Comparison of ENCODE assay signal across 1 cellular context in the genomic region with DNA sequence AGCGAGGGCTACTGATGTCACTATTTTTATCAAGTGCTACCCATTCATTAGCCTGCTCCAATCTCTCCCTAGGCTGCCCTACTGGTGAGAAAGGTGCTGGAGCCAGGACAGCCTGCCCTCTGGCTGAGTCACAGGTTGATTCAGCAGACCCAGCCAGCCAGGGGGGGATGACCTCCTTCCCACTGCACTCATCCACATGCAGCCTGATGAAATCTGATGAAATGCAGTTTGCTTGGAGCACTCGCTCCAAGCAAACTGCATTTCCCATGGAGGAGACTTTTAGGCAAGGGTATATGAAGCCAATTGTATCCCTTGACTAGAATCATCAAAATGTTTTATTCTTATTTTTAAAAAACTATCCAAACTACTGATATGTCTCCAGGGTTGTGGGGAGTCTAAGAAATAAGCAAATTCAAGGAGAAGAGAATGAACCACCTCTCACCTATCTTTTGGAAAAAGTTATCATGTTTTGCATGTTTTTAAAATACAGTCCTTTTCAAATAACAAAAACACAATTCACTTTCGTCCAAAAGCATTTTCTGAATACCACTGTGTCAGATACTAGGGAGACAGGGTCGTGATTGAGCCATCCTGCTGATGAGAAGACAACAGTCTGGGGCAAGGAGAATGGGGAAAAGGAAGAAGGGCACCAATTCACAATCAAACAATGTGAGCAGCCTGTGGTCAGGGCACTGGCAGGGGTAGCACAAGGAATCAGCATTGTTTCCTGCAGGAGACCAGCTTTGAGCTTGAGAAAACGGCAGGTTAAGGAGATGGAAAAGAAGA.
TF ChIP-seq lines count a peak whose summit lies in the region.

No MANE protein-coding gene starts in this region.

TF ChIP-seq in HEK293, 187 proteins besides CTCF, POLR2A, EP300 and RAD21 (continued from another document and continues in another):
- TF ChIP-seq ZNF2 (tag by site-specific recombination; IDR thresholded peaks at IDR 0.05) (no peak), ZFHX2 (tag by site-specific recombination; conservative IDR thresholded peaks at IDR 0.05) (no peak), SP7 (tag by site-specific recombination; IDR thresholded peaks at IDR 0.05) (peak; percentile 54; the same call in 1 of the 2 replicates), SCRT2 (tag by site-specific recombination; IDR thresholded peaks at IDR 0.05) (peak; percentile 82), ZNF423 (tag by site-specific recombination; IDR thresholded peaks at IDR 0.05) (no peak), ZNF544 (tag by site-specific recombination; IDR thresholded peaks at IDR 0.05) (no peak), ZNF701 (tag by site-specific recombination; IDR thresholded peaks at IDR 0.05) (no peak), ZNF248 (tag by site-specific recombination; IDR thresholded peaks at IDR 0.05) (no peak), EGR2 (tag by site-specific recombination; IDR thresholded peaks at IDR 0.05; ENCODE audit: low read depth) (no peak), ZNF530 (tag by site-specific recombination; IDR thresholded peaks at IDR 0.05; ENCODE audit: low read depth) (no peak), ZNF660 (tag by site-specific recombination; IDR thresholded peaks at IDR 0.05) (peak; percentile 71), ZNF830 (tag by site-specific recombination; IDR thresholded peaks at IDR 0.05; ENCODE audit: low read depth) (no peak), TCF7L2 (IDR thresholded peaks at IDR 0.05; ENCODE audit: borderline replicate concordance, low read depth, low read length) (no peak), ZNF354C (tag by site-specific recombination; IDR thresholded peaks at IDR 0.05; ENCODE audit: borderline replicate concordance, low read depth) (no peak), ZEB2 (tag by site-specific recombination; IDR thresholded peaks at IDR 0.05) (0 out of 2 replicates have a peak, but pooled peaks have one; percentile 55), RBAK (tag by site-specific recombination; IDR thresholded peaks at IDR 0.05) (no peak), ZBTB20 (tag by site-specific recombination; IDR thresholded peaks at IDR 0.05) (no peak), ZNF433 (tag by site-specific recombination; IDR thresholded peaks at IDR 0.05; ENCODE audit: low read depth) (no peak), KLF9 (tag by site-specific recombination; IDR thresholded peaks at IDR 0.05; ENCODE audit: low read depth) (no peak), KLF7 (tag by site-specific recombination; IDR thresholded peaks at IDR 0.05; ENCODE audit: borderline replicate concordance) (no peak), ZNF792 (tag by site-specific recombination; IDR thresholded peaks at IDR 0.05) (no peak), ZNF10 (tag by site-specific recombination; IDR thresholded peaks at IDR 0.05) (no peak), ZNF404 (tag by site-specific recombination; IDR thresholded peaks at IDR 0.05) (no peak), MEIS1 (CRISPR knock-in tag; IDR thresholded peaks at IDR 0.05; ENCODE audit: borderline replicate concordance) (no peak), ZNF670 (tag by site-specific recombination; IDR thresholded peaks at IDR 0.05; ENCODE audit: low read depth) (no peak), KLF16 (tag by site-specific recombination; IDR thresholded peaks at IDR 0.05) (no peak), HOXD13 (CRISPR knock-in tag; IDR thresholded peaks at IDR 0.05; ENCODE audit: borderline replicate concordance) (no peak), YY2 (tag by site-specific recombination; IDR thresholded peaks at IDR 0.05) (no peak), GLIS1 (tag by site-specific recombination; IDR thresholded peaks at IDR 0.05) (peak; percentile 57)
- TF ChIP-seq, protein P1, sequence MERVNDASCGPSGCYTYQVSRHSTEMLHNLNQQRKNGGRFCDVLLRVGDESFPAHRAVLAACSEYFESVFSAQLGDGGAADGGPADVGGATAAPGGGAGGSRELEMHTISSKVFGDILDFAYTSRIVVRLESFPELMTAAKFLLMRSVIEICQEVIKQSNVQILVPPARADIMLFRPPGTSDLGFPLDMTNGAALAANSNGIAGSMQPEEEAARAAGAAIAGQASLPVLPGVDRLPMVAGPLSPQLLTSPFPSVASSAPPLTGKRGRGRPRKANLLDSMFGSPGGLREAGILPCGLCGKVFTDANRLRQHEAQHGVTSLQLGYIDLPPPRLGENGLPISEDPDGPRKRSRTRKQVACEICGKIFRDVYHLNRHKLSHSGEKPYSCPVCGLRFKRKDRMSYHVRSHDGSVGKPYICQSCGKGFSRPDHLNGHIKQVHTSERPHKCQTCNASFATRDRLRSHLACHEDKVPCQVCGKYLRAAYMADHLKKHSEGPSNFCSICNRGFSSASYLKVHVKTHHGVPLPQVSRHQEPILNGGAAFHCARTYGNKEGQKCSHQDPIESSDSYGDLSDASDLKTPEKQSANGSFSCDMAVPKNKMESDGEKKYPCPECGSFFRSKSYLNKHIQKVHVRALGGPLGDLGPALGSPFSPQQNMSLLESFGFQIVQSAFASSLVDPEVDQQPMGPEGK (tag by site-specific recombination; IDR thresholded peaks at IDR 0.05) = peak; percentile 46; the same call in 1 of the 2 replicates
- TF ChIP-seq, protein P2, sequence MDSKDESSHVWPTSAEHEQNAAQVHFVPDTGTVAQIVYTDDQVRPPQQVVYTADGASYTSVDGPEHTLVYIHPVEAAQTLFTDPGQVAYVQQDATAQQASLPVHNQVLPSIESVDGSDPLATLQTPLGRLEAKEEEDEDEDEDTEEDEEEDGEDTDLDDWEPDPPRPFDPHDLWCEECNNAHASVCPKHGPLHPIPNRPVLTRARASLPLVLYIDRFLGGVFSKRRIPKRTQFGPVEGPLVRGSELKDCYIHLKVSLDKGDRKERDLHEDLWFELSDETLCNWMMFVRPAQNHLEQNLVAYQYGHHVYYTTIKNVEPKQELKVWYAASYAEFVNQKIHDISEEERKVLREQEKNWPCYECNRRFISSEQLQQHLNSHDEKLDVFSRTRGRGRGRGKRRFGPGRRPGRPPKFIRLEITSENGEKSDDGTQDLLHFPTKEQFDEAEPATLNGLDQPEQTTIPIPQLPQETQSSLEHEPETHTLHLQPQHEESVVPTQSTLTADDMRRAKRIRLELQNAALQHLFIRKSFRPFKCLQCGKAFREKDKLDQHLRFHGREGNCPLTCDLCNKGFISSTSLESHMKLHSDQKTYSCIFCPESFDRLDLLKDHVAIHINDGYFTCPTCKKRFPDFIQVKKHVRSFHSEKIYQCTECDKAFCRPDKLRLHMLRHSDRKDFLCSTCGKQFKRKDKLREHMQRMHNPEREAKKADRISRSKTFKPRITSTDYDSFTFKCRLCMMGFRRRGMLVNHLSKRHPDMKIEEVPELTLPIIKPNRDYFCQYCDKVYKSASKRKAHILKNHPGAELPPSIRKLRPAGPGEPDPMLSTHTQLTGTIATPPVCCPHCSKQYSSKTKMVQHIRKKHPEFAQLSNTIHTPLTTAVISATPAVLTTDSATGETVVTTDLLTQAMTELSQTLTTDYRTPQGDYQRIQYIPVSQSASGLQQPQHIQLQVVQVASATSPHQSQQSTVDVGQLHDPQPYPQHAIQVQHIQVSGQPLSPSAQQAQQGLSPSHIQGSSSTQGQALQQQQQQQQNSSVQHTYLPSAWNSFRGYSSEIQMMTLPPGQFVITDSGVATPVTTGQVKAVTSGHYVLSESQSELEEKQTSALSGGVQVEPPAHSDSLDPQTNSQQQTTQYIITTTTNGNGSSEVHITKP (tag by site-specific recombination; IDR thresholded peaks at IDR 0.05) = peak; percentile 45
- TF ChIP-seq, protein P3, sequence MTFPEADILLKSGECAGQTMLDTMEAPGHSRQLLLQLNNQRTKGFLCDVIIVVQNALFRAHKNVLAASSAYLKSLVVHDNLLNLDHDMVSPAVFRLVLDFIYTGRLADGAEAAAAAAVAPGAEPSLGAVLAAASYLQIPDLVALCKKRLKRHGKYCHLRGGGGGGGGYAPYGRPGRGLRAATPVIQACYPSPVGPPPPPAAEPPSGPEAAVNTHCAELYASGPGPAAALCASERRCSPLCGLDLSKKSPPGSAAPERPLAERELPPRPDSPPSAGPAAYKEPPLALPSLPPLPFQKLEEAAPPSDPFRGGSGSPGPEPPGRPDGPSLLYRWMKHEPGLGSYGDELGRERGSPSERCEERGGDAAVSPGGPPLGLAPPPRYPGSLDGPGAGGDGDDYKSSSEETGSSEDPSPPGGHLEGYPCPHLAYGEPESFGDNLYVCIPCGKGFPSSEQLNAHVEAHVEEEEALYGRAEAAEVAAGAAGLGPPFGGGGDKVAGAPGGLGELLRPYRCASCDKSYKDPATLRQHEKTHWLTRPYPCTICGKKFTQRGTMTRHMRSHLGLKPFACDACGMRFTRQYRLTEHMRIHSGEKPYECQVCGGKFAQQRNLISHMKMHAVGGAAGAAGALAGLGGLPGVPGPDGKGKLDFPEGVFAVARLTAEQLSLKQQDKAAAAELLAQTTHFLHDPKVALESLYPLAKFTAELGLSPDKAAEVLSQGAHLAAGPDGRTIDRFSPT (tag by site-specific recombination; IDR thresholded peaks at IDR 0.05) = no peak
- TF ChIP-seq, protein P4, sequence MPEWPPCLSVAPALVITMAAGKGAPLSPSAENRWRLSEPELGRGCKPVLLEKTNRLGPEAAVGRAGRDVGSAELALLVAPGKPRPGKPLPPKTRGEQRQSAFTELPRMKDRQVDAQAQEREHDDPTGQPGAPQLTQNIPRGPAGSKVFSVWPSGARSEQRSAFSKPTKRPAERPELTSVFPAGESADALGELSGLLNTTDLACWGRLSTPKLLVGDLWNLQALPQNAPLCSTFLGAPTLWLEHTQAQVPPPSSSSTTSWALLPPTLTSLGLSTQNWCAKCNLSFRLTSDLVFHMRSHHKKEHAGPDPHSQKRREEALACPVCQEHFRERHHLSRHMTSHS (tag by site-specific recombination; IDR thresholded peaks at IDR 0.05) = no peak
- TF ChIP-seq, protein P5, sequence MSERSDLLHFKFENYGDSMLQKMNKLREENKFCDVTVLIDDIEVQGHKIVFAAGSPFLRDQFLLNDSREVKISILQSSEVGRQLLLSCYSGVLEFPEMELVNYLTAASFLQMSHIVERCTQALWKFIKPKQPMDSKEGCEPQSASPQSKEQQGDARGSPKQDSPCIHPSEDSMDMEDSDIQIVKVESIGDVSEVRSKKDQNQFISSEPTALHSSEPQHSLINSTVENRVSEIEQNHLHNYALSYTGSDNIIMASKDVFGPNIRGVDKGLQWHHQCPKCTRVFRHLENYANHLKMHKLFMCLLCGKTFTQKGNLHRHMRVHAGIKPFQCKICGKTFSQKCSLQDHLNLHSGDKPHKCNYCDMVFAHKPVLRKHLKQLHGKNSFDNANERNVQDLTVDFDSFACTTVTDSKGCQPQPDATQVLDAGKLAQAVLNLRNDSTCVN (tag by site-specific recombination; optimal IDR thresholded peaks at IDR 0.05) = no peak
- TF ChIP-seq, protein P6, sequence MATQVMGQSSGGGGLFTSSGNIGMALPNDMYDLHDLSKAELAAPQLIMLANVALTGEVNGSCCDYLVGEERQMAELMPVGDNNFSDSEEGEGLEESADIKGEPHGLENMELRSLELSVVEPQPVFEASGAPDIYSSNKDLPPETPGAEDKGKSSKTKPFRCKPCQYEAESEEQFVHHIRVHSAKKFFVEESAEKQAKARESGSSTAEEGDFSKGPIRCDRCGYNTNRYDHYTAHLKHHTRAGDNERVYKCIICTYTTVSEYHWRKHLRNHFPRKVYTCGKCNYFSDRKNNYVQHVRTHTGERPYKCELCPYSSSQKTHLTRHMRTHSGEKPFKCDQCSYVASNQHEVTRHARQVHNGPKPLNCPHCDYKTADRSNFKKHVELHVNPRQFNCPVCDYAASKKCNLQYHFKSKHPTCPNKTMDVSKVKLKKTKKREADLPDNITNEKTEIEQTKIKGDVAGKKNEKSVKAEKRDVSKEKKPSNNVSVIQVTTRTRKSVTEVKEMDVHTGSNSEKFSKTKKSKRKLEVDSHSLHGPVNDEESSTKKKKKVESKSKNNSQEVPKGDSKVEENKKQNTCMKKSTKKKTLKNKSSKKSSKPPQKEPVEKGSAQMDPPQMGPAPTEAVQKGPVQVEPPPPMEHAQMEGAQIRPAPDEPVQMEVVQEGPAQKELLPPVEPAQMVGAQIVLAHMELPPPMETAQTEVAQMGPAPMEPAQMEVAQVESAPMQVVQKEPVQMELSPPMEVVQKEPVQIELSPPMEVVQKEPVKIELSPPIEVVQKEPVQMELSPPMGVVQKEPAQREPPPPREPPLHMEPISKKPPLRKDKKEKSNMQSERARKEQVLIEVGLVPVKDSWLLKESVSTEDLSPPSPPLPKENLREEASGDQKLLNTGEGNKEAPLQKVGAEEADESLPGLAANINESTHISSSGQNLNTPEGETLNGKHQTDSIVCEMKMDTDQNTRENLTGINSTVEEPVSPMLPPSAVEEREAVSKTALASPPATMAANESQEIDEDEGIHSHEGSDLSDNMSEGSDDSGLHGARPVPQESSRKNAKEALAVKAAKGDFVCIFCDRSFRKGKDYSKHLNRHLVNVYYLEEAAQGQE (tag by site-specific recombination; IDR thresholded peaks at IDR 0.05) = no peak
- TF ChIP-seq, protein P7, sequence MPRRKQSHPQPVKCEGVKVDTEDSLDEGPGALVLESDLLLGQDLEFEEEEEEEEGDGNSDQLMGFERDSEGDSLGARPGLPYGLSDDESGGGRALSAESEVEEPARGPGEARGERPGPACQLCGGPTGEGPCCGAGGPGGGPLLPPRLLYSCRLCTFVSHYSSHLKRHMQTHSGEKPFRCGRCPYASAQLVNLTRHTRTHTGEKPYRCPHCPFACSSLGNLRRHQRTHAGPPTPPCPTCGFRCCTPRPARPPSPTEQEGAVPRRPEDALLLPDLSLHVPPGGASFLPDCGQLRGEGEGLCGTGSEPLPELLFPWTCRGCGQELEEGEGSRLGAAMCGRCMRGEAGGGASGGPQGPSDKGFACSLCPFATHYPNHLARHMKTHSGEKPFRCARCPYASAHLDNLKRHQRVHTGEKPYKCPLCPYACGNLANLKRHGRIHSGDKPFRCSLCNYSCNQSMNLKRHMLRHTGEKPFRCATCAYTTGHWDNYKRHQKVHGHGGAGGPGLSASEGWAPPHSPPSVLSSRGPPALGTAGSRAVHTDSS (tag by site-specific recombination; IDR thresholded peaks at IDR 0.05) = no peak
- TF ChIP-seq, protein P8, sequence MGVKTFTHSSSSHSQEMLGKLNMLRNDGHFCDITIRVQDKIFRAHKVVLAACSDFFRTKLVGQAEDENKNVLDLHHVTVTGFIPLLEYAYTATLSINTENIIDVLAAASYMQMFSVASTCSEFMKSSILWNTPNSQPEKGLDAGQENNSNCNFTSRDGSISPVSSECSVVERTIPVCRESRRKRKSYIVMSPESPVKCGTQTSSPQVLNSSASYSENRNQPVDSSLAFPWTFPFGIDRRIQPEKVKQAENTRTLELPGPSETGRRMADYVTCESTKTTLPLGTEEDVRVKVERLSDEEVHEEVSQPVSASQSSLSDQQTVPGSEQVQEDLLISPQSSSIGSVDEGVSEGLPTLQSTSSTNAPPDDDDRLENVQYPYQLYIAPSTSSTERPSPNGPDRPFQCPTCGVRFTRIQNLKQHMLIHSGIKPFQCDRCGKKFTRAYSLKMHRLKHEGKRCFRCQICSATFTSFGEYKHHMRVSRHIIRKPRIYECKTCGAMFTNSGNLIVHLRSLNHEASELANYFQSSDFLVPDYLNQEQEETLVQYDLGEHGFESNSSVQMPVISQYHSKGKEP (tag by site-specific recombination; IDR thresholded peaks at IDR 0.05) = peak; percentile 73
- TF ChIP-seq, protein P9, sequence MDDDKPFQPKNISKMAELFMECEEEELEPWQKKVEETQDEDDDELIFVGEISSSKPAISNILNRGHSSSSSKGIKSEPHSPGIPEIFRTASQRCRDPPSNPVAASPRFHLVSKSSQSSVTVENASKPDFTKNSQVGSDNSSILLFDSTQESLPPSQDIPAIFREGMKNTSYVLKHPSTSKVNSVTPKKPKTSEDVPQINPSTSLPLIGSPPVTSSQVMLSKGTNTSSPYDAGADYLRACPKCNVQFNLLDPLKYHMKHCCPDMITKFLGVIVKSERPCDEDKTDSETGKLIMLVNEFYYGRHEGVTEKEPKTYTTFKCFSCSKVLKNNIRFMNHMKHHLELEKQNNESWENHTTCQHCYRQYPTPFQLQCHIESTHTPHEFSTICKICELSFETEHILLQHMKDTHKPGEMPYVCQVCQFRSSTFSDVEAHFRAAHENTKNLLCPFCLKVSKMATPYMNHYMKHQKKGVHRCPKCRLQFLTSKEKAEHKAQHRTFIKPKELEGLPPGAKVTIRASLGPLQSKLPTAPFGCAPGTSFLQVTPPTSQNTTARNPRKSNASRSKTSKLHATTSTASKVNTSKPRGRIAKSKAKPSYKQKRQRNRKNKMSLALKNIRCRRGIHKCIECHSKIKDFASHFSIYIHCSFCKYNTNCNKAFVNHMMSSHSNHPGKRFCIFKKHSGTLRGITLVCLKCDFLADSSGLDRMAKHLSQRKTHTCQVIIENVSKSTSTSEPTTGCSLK (tag by site-specific recombination; IDR thresholded peaks at IDR 0.05) = no peak
